In the genomic region with DNA sequence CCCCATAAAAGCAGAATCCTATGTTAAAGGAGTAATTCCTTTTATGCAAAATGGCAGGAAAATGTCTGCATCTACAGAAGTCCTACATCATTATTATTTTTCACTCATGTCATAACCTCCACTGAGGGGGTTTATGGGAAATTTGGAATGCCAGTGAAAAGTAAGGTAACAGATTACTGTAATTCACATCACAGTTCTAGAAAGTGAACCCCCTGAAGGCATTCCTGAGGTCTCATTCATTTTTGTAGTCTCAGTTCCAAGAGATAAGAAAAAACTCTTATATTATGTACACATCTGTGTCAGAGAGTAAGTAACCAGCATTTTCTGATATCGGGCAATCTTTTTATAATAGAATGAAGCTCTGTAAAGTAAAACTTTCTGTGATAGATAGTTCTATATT, we compare ENCODE assay signal across 27 cellular contexts.
"Had no signal": no experiment of that assay in that cellular context is flagged by ENCODE, and none has a peak within 500 bp of the region (broad histone marks: within the 10 kb centered on the region; RNA-seq: fewer than 3 reads in every experiment).

No MANE protein-coding gene starts in this region.

- ATAC-seq: natural killer cell; right cardiac atrium; sciatic nerve; stimulated activated effector memory CD8-positive, alpha-beta T cell treated with anti-CD3 and anti-CD28 coated beads, Interleukin-12 subunit alpha, Interleukin-12 subunit beta, amount 100 ng/mL, for 72 hours had no signal

- H3K4me3 ChIP-seq: left ventricle myocardium inferior, lung, ovary, prostate gland, skin epidermis, suprapubic skin, thoracic aorta, tibial artery, uterus had no signal

- H3K4me1 ChIP-seq: left ventricle myocardium inferior, prostate gland, suprapubic skin, tibial artery, uterus had no signal

- H3K27me3 ChIP-seq: ovary, suprapubic skin, tibial artery, uterus had no signal

- H3K27ac ChIP-seq: left ventricle myocardium inferior, ovary, prostate gland, skin epidermis, suprapubic skin, thoracic aorta, tibial artery, uterus had no signal

- H3K27ac Mint-ChIP-seq: immature natural killer cell; mesothelial cell of epicardium; naive B cell; natural killer cell; nephron progenitor cell; stimulated activated effector memory CD8-positive, alpha-beta T cell treated with anti-CD3 and anti-CD28 coated beads, Interleukin-12 subunit alpha, Interleukin-12 subunit beta, amount 100 ng/mL, for 72 hours; stimulated activated naive CD8-positive, alpha-beta T cell treated with anti-CD3 and anti-CD28 coated beads, Interleukin-15, Interleukin-2, amounts not matched to agents 100 ng/mL and 50 ng/mL, for 24 hours; type B pancreatic cell had no signal

- H3K9me3 ChIP-seq: ovary, prostate gland, suprapubic skin, thoracic aorta, tibial artery, uterus had no signal

- DNase-seq: hypothalamus; immature natural killer cell; islet precursor cell; left ventricle myocardium inferior; mesendoderm; naive B cell; natural killer cell; nephron progenitor cell; ovary; retina; right cardiac atrium; stimulated activated CD4-positive, alpha-beta T cell treated with anti-CD3 and anti-CD28 coated beads, Interleukin-12 subunit alpha, Interleukin-12 subunit beta, amount 100 ng/mL, for 4 hours; stimulated activated CD4-positive, alpha-beta T cell treated with anti-CD3 and anti-CD28 coated beads, Interleukin-15, amount 100 ng/mL, for 24 hours; stimulated activated CD4-positive, alpha-beta T cell treated with anti-CD3 and anti-CD28 coated beads, Interleukin-4, amount 100 ng/mL, for 24 hours; stimulated activated naive CD4-positive, alpha-beta T cell; tibial artery; uterus had no signal

- H3K36me3 ChIP-seq: left ventricle myocardium inferior, ovary, prostate gland, suprapubic skin, thoracic aorta, tibial artery, uterus had no signal

- H3K4me3 Mint-ChIP-seq: immature natural killer cell; mesothelial cell of epicardium; naive B cell; natural killer cell; nephron progenitor cell; stimulated activated effector memory CD8-positive, alpha-beta T cell treated with anti-CD3 and anti-CD28 coated beads, Interleukin-12 subunit alpha, Interleukin-12 subunit beta, amount 100 ng/mL, for 72 hours; stimulated activated naive CD8-positive, alpha-beta T cell treated with anti-CD3 and anti-CD28 coated beads, Interleukin-15, Interleukin-2, amounts not matched to agents 100 ng/mL and 50 ng/mL, for 24 hours; type B pancreatic cell had no signal

- H3K27me3 Mint-ChIP-seq: naive B cell, type B pancreatic cell had no signal

- H3K9me3 Mint-ChIP-seq: natural killer cell; stimulated activated effector memory CD8-positive, alpha-beta T cell treated with anti-CD3 and anti-CD28 coated beads, Interleukin-12 subunit alpha, Interleukin-12 subunit beta, amount 100 ng/mL, for 72 hours had no signal

- H3K4me1 Mint-ChIP-seq: immature natural killer cell; natural killer cell; stimulated activated effector memory CD8-positive, alpha-beta T cell treated with anti-CD3 and anti-CD28 coated beads, Interleukin-12 subunit alpha, Interleukin-12 subunit beta, amount 100 ng/mL, for 72 hours had no signal

- H3K36me3 Mint-ChIP-seq: immature natural killer cell; mesothelial cell of epicardium; natural killer cell; stimulated activated effector memory CD8-positive, alpha-beta T cell treated with anti-CD3 and anti-CD28 coated beads, Interleukin-12 subunit alpha, Interleukin-12 subunit beta, amount 100 ng/mL, for 72 hours had no signal
